ENCODE assay signal across 8 cellular contexts in the genomic region with DNA sequence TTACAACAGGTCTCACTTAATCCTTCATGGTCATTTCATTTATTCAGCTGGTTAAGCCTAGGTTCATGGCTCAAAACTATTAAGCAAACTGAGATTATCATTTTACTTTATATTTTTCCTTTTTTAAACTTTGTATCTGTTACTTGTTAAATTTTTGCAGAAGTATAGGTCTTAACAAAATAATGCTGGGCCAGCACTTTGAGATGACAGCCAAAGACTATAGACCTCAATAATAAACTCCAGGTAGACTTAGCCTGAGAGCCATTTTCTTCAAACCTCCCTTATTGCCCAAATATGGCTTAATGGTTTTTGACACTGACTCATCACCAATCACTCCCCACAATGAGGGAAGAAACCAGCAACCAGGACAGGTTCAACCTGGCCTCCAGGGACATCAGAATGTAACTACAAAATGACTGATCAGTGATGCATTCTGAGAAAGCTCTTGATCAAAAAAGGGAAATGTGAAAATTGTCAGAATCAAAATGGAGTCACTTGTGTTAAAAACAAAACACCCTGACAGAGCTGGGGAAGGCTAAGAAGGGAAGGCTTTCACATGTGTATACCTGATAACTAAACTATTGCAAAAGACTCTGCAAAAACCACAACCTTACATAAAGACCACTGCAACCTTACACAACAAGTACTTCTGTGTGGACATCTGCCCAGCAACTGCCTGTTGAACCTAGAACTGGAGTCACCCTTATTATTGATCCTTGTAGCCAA. TPM values are rescaled to one million over a fixed set of nuclear protein-coding genes. Genes with fewer than 3 reads are reported as not detected.
DNase-seq lines count a peak whose midpoint lies in the region; ATAC-seq and TF ChIP-seq lines count a peak whose summit lies in the region.

No MANE protein-coding gene starts in this region.

- H3K27me3 ChIP-seq in Peyer's patch, result no peaks in the 10 kb centered on the region

- DNase-seq in ELR (ENCODE audit: low read depth) (peak; percentile 40), putamen (ENCODE audit: low spot score) (no peak), Peyer's patch (no peak), nephron progenitor cell (no peak)
- DNase-seq in activated effector memory CD4-positive, alpha-beta T cell treated with Interleukin-2 at 50 U/mL for 16 hours, result no peak

- peak overlapping the region; percentile 77 for H3K27ac Mint-ChIP-seq in activated naive CD8-positive, alpha-beta T cell
- no peak overlapping the region for H3K27ac Mint-ChIP-seq in nephron progenitor cell

- H3K9me3 Mint-ChIP-seq in activated naive CD8-positive, alpha-beta T cell (ENCODE audit: low read depth), result no peaks in the 10 kb centered on the region
- peaks cover 8% of the 10 kb centered on the region for H3K9me3 Mint-ChIP-seq in nephron progenitor cell

- H3K4me3 Mint-ChIP-seq in activated naive CD8-positive, alpha-beta T cell, result peak overlapping the region; percentile 56
- H3K4me3 Mint-ChIP-seq in nephron progenitor cell, result no peak overlapping the region

- H3K4me1 ChIP-seq in Peyer's patch, result peaks cover 0 to 14% (median 0%) of the 10 kb centered on the region in 4 donors

- ATAC-seq in GM19468 (IDR thresholded peaks at IDR 0.05; ENCODE audit: extremely low read depth, unreplicated experiment) (peak; percentile 20), HG03521 (IDR thresholded peaks at IDR 0.05; ENCODE audit: unreplicated experiment) (peak; percentile 48)

- H3K36me3 Mint-ChIP-seq in activated naive CD8-positive, alpha-beta T cell, result no peaks in the 10 kb centered on the region
- no peaks in the 10 kb centered on the region for H3K36me3 Mint-ChIP-seq in nephron progenitor cell (ENCODE audit: low read depth)

- no peaks in the 10 kb centered on the region for H3K36me3 ChIP-seq in Peyer's patch

- TF ChIP-seq CTCF in Peyer's patch (IDR thresholded peaks at IDR 0.05) (no peak), nephron progenitor cell (IDR thresholded peaks at IDR 0.05) (no peak)

- no peak for TF ChIP-seq POLR2A in Peyer's patch (IDR thresholded peaks at IDR 0.05)

- no peaks in the 10 kb centered on the region for H3K27me3 Mint-ChIP-seq in activated naive CD8-positive, alpha-beta T cell
- peaks cover 4% of the 10 kb centered on the region for H3K27me3 Mint-ChIP-seq in nephron progenitor cell (ENCODE audit: low read depth, poor library complexity)

- H3K9me3 ChIP-seq in Peyer's patch, result no peaks in the 10 kb centered on the region

- H3K27ac ChIP-seq in Peyer's patch, result no peak overlapping the region

- H3K4me3 ChIP-seq in Peyer's patch, result no peak overlapping the region

- H3K4me1 Mint-ChIP-seq in activated naive CD8-positive, alpha-beta T cell (ENCODE audit: low read depth), result peaks cover 36% of the 10 kb centered on the region
- H3K4me1 Mint-ChIP-seq in nephron progenitor cell, result peaks cover 21% of the 10 kb centered on the region

RNA-seq across cellular contexts. Expression of a gene that starts 2.1 kb away (rescaled TPM):
- 10 to 100 TPM; 18.5 to 21.4 (median 20.0) TPM for total RNA-seq in Peyer's patch
